7 cellular contexts compared by ENCODE assay signal in the genomic region with DNA sequence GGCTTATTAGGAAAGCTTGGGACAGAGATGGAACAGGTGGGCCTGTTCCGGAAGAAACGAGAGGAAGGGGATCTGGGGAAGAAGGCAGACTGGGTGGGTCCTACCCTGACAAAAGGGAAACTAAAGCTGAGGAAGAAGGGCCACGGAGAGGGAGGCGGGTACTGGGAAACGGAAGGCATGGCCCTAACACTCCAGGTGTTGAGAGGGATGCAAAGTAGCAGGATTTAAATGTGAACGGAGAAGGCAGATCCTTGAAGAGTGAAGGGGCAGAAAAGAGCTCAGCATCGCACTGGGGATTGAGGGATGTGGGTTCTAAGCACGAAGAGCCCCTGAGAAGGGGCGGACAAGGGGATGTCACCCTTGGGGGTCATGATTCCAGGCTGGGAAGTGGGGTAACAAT. TPM values are rescaled to one million over a fixed set of nuclear protein-coding genes. Genes with fewer than 3 reads are reported as not detected.
DNase-seq lines count a peak whose midpoint lies in the region; ATAC-seq and TF ChIP-seq lines count a peak whose summit lies in the region.

No MANE protein-coding gene starts in this region.

- H3K4me3 Mint-ChIP-seq in effector memory CD8-positive, alpha-beta T cell, result peak overlapping the region; percentile 88 to 93

- H4K8ac ChIP-seq in neuronal stem cell (ENCODE audit: low read depth, low read length), result no peak overlapping the region

- peaks cover 4% of the 10 kb centered on the region for H3K36me3 Mint-ChIP-seq in effector memory CD8-positive, alpha-beta T cell (ENCODE audit: insufficient read depth)

- no peak overlapping the region for H3K23ac ChIP-seq in neuronal stem cell (ENCODE audit: low read depth, low read length, poor library complexity)

- peak overlapping the region; percentile 77 to 87 for H3K27ac Mint-ChIP-seq in effector memory CD8-positive, alpha-beta T cell

- H2AFZ ChIP-seq in neuronal stem cell (ENCODE audit: low read length), result peak overlapping the region; percentile 94

- H3K4me2 ChIP-seq in neuronal stem cell (ENCODE audit: insufficient read depth, low read length, poor library complexity, severe bottlenecking), result peak overlapping the region; percentile 59

- no peak overlapping the region for H3K27ac ChIP-seq in neuronal stem cell (replicated peaks; ENCODE audit: low read length)

- no peak overlapping the region for H2AK5ac ChIP-seq in neuronal stem cell (ENCODE audit: low read depth, low read length)

- no peaks in the 10 kb centered on the region for H3K9me3 Mint-ChIP-seq in effector memory CD8-positive, alpha-beta T cell

- H3K27me3 Mint-ChIP-seq in effector memory CD8-positive, alpha-beta T cell, result no peaks in the 10 kb centered on the region

- no peaks in the 10 kb centered on the region for H3K9me3 ChIP-seq in neuronal stem cell (replicated peaks in 1 of 2; ENCODE audit: control insufficient read depth in 2 of 2, insufficient read depth in 1 of 2, low read depth in 1 of 2, low read length in 2 of 2)

- H3K36me3 ChIP-seq in GM06990 (ENCODE audit: control insufficient read depth, insufficient read depth, low read length), result peaks cover 1% of the 10 kb centered on the region; the same call in 1 of the 2 replicates
- peaks cover 2 to 4% of the 10 kb centered on the region in 2 donors for H3K36me3 ChIP-seq in neuronal stem cell (replicated peaks in 1 of 2; ENCODE audit: control insufficient read depth in 2 of 2, insufficient read depth in 2 of 2, low read length in 2 of 2)

- H2BK5ac ChIP-seq in neuronal stem cell (ENCODE audit: low read length), result no peak overlapping the region

- no peak for TF ChIP-seq CTCF in GM06990 (IDR thresholded peaks at IDR 0.05; ENCODE audit: insufficient read depth, low read length, poor library complexity, severe bottlenecking)

- no peak overlapping the region for H3K14ac ChIP-seq in neuronal stem cell (ENCODE audit: low read length)

- H3K4me3 ChIP-seq in GM06990 (replicated peaks; ENCODE audit: low read depth, low read length) (peak overlapping the region; percentile 85), neuronal stem cell (ENCODE audit: low read length in 2 of 2) (peak overlapping the region; percentile 54 to 99)

- H3K79me1 ChIP-seq in neuronal stem cell (ENCODE audit: low read depth, low read length), result no peaks in the 10 kb centered on the region

- no peak overlapping the region for H2BK15ac ChIP-seq in neuronal stem cell (ENCODE audit: low read length)

- no peak for ATAC-seq in effector memory CD8-positive, alpha-beta T cell (replicated peaks)

- H3K4me1 ChIP-seq in neuronal stem cell (ENCODE audit: control insufficient read depth in 2 of 2, insufficient read depth in 1 of 2, low read depth in 1 of 2, low read length in 2 of 2), result peaks cover 4 to 6% of the 10 kb centered on the region in 2 donors

- no peak overlapping the region for H2BK12ac ChIP-seq in neuronal stem cell (ENCODE audit: low read length)

- no peak overlapping the region for H4K91ac ChIP-seq in neuronal stem cell (ENCODE audit: low read depth, low read length, poor library complexity)

- H3K9ac ChIP-seq in neuronal stem cell (ENCODE audit: low read depth, low read length, poor library complexity), result peak overlapping the region; percentile 95

- no CpG with 5 or more reads among the region's 9 CpGs for WGBS in neuronal stem cell (ENCODE audit: extremely low coverage in 2 of 2, insufficient read length in 2 of 2, insufficient replicate concordance in 1 of 2), 2 donors

- H3K4ac ChIP-seq in neuronal stem cell (ENCODE audit: low read length), result no peak overlapping the region

- no peak overlapping the region for H2BK120ac ChIP-seq in neuronal stem cell (ENCODE audit: low read depth, low read length)

- no peak overlapping the region for H3K18ac ChIP-seq in neuronal stem cell (ENCODE audit: low read length)

- peaks cover 39 to 49% of the 10 kb centered on the region in 2 donors for H3K4me1 Mint-ChIP-seq in effector memory CD8-positive, alpha-beta T cell (ENCODE audit: low read depth in 2 of 2)

- no peaks in the 10 kb centered on the region for H3K27me3 ChIP-seq in GM06990 (replicated peaks; ENCODE audit: control insufficient read depth, insufficient read depth, low read length)
- H3K27me3 ChIP-seq in neuronal stem cell (ENCODE audit: control insufficient read depth in 3 of 3, insufficient read depth in 3 of 3, low read depth in 1 of 3, low read length in 3 of 3), result no peaks in the 10 kb centered on the region

- DNase-seq in GM06990 (ENCODE audit: extremely low read depth, insufficient read length) (no peak), NCI-H526 (lab: John Stamatoyannopoulos, UW) (peak; percentile 42 to 61), neuronal stem cell (ENCODE audit: low spot score) (no peak), NCI-H446 treated with DMSO at 0.1 percent for 48 hours (lab: John Stamatoyannopoulos, UW) (no peak), NCI-H1105 (lab: John Stamatoyannopoulos, UW) (no peak), dedifferentiated amniotic fluid mesenchymal stem cell (ENCODE audit: extremely low spot score) (no peak)
- DNase-seq in effector memory CD8-positive, alpha-beta T cell, result no peak

RNA-seq across cellular contexts. Expression of gene STIMATE, which starts 0.7 kb away (rescaled TPM):
- polyA plus RNA-seq in neuronal stem cell (2013, experiment 1 of 2), result 11.6 TPM
- polyA plus RNA-seq in neuronal stem cell (2013, experiment 2 of 2), result 11.8 TPM

Comparison
In these comparisons a context has a peak if more than half of its experiments do, and no peak if none do; other contexts are left out.
1. DNase-seq: peak in NCI-H526 (2 of 2); none in GM06990 (single experiment), effector memory CD8-positive, alpha-beta T cell (0 of 3), neuronal stem cell (single experiment), NCI-H446 treated with DMSO at 0.1 percent for 48 hours (single experiment), NCI-H1105 (single experiment) and dedifferentiated amniotic fluid mesenchymal stem cell (single experiment).